Comparison of ENCODE assay signal across 14 cellular contexts in genomic region chr4:55359397-55359916, GRCh38. TPM values are rescaled to one million over a fixed set of nuclear protein-coding genes. Genes with fewer than 3 reads are reported as not detected.
DNase-seq lines count a peak whose midpoint lies in the region; ATAC-seq, FAIRE-seq and TF ChIP-seq lines count a peak whose summit lies in the region.
"Had no signal": no experiment of that assay in that cellular context is flagged by ENCODE, and none has a peak within 500 bp of the region (broad histone marks: within the 10 kb centered on the region; RNA-seq: fewer than 3 reads in every experiment).

No MANE protein-coding gene starts in this region.

- H2AFZ ChIP-seq in HCT116 (ENCODE audit: low read depth, low read length, poor library complexity, severe bottlenecking) (no peak overlapping the region), keratinocyte (ENCODE audit: control insufficient read depth, low read length) (peak overlapping the region; percentile 60)
- H2AFZ ChIP-seq: hepatocyte had no signal

- H3K79me2 ChIP-seq in HCT116 (ENCODE audit: insufficient read depth, low read length) (no peaks in the 10 kb centered on the region), keratinocyte (ENCODE audit: control insufficient read depth, insufficient read depth, low read length) (no peaks in the 10 kb centered on the region)
- H3K79me2 ChIP-seq: hepatocyte had no signal

- H3K9ac ChIP-seq in HCT116 (ENCODE audit: low read length): peak overlapping the region; percentile 36
- H3K9ac ChIP-seq in keratinocyte (ENCODE audit: control insufficient read depth, extremely low read depth, insufficient read depth, low read length): peak overlapping the region; percentile 56

- TF ChIP-seq CTCF in HCT116 (IDR thresholded peaks at IDR 0.05 in 2 of 3, conservative IDR thresholded peaks at IDR 0.05 in 1 of 3; ENCODE audit: borderline replicate concordance in 1 of 3, insufficient read depth in 1 of 3, low read depth in 2 of 3, low read length in 2 of 3) (no peak), chondrocyte (IDR thresholded peaks at IDR 0.05) (no peak), keratinocyte (optimal IDR thresholded peaks at IDR 0.05 in 1 of 3, IDR thresholded peaks at IDR 0.05 in 1 of 3, conservative IDR thresholded peaks at IDR 0.05 in 1 of 3; ENCODE audit: extremely low read depth in 1 of 3, insufficient read depth in 2 of 3, low read length in 3 of 3) (no peak), nephron progenitor cell (IDR thresholded peaks at IDR 0.05) (no peak)

- ATAC-seq in HCT116: no peak
- ATAC-seq in HG03159 (IDR thresholded peaks at IDR 0.05; ENCODE audit: unreplicated experiment): no peak

- no peaks in the 10 kb centered on the region for H3K9me2 ChIP-seq in HCT116 (ENCODE audit: insufficient read depth)

- DNase-seq in HCT116 (ENCODE audit: low read depth, low spot score): no peak
- DNase-seq in chondrocyte (ENCODE audit: low spot score): no peak
- no peak for DNase-seq in keratinocyte (ENCODE audit: low read depth, low spot score)
- DNase-seq in HuH-7 (ENCODE audit: low spot score): no peak
- no peak for DNase-seq in nephron progenitor cell
- no peak for DNase-seq in NOMO-1 treated with DMSO at 0.1 percent for 48 hours (lab: John Stamatoyannopoulos, UW; ENCODE audit: unreplicated experiment)
- DNase-seq: activated CD4-positive, CD25-positive, alpha-beta regulatory T cell; COR-L47; retina had no signal

- H3K27me3 ChIP-seq in HCT116 (ENCODE audit: insufficient read depth, low read length): no peaks in the 10 kb centered on the region
- H3K27me3 ChIP-seq in keratinocyte (ENCODE audit: control insufficient read depth, extremely low read depth, insufficient read depth, low read length): no peaks in the 10 kb centered on the region
- H3K27me3 ChIP-seq: hepatocyte had no signal

- H3K4me1 Mint-ChIP-seq in chondrocyte (ENCODE audit: low read depth) (peaks cover 32% of the 10 kb centered on the region), nephron progenitor cell (peaks cover 37% of the 10 kb centered on the region)
- H3K4me1 Mint-ChIP-seq: central memory CD8-positive, alpha-beta T cell had no signal

- no peaks in the 10 kb centered on the region for H3K36me3 ChIP-seq in HCT116 (ENCODE audit: control insufficient read depth in 1 of 2, insufficient read depth in 2 of 2, low read length in 2 of 2)
- peaks cover 0 to 2% of the 10 kb centered on the region in 2 experiments for H3K36me3 ChIP-seq in keratinocyte (ENCODE audit: control insufficient read depth in 2 of 2, extremely low read depth in 1 of 2, insufficient read depth in 2 of 2, low read length in 2 of 2)

- no peak overlapping the region for H3K4me3 Mint-ChIP-seq in chondrocyte (ENCODE audit: unreplicated experiment)
- no peak overlapping the region for H3K4me3 Mint-ChIP-seq in nephron progenitor cell
- H3K4me3 Mint-ChIP-seq: activated T-helper 1 cell treated with anti-CD3 and anti-CD28 coated beads, Interleukin-12 subunit alpha, Interleukin-12 subunit beta, Interleukin-2, Interleukin-4 antibody, amounts not matched to agents 30 ng/mL and 10 ng/mL and 1 ng/mL, durations not matched to agents 14 hours and 24 hours and 36 hours; central memory CD8-positive, alpha-beta T cell had no signal

- intact Hi-C loops in HCT116 (cut with micrococcal nuclease): no loop called here

- H3K27ac ChIP-seq in HCT116 (ENCODE audit: low read depth, low read length) (peak overlapping the region; percentile 53), keratinocyte (ENCODE audit: control insufficient read depth, insufficient read depth, low read length) (peak overlapping the region; percentile 62), temporal lobe (ENCODE audit: low read depth, low read length) (peak overlapping the region; percentile 47)
- H3K27ac ChIP-seq: hepatocyte had no signal

- no peaks in the 10 kb centered on the region for H3K9me3 Mint-ChIP-seq in chondrocyte (ENCODE audit: low read depth)
- H3K9me3 Mint-ChIP-seq in nephron progenitor cell: peaks cover 7% of the 10 kb centered on the region
- H3K9me3 Mint-ChIP-seq: activated T-helper 1 cell treated with anti-CD3 and anti-CD28 coated beads, Interleukin-12 subunit alpha, Interleukin-12 subunit beta, Interleukin-2, Interleukin-4 antibody, amounts not matched to agents 30 ng/mL and 10 ng/mL and 1 ng/mL, durations not matched to agents 14 hours and 24 hours and 36 hours; central memory CD8-positive, alpha-beta T cell had no signal

- FAIRE-seq in keratinocyte (lab: Jason Lieb, UNC): peak; percentile 23

- CTCF ChIA-PET in HCT116 (lab: Charles Lee): interaction anchor here (1.1 kb wide), 1 partner anchor 35 kb away, joined by 3 read pairs; no protein-coding TSS in a partner anchor

- H3K4me1 ChIP-seq in HCT116 (ENCODE audit: control insufficient read depth in 1 of 2, insufficient read depth in 2 of 2, low read length in 2 of 2): peaks cover 43 to 75% of the 10 kb centered on the region in 2 experiments
- peaks cover 35% of the 10 kb centered on the region for H3K4me1 ChIP-seq in keratinocyte (ENCODE audit: control insufficient read depth, extremely low read depth, insufficient read depth, low read length)

- H3K27ac Mint-ChIP-seq in chondrocyte (ENCODE audit: unreplicated experiment): peak overlapping the region; percentile 55
- H3K27ac Mint-ChIP-seq in nephron progenitor cell: no peak overlapping the region
- H3K27ac Mint-ChIP-seq: activated T-helper 1 cell treated with anti-CD3 and anti-CD28 coated beads, Interleukin-12 subunit alpha, Interleukin-12 subunit beta, Interleukin-2, Interleukin-4 antibody, amounts not matched to agents 30 ng/mL and 10 ng/mL and 1 ng/mL, durations not matched to agents 14 hours and 24 hours and 36 hours had no signal

- H3K4me2 ChIP-seq in HCT116 (ENCODE audit: low read length) (peak overlapping the region; percentile 70), keratinocyte (ENCODE audit: control insufficient read depth, extremely low read depth, insufficient read depth, low read depth, low read length) (peak overlapping the region; percentile 66)
- H3K4me2 ChIP-seq: hepatocyte had no signal

- H4K20me1 ChIP-seq in HCT116 (ENCODE audit: insufficient read depth) (no peaks in the 10 kb centered on the region), keratinocyte (ENCODE audit: control insufficient read depth, extremely low read depth, insufficient read depth, low read length) (no peaks in the 10 kb centered on the region)

- no peak for TF ChIP-seq RAD21 in HCT116 (IDR thresholded peaks at IDR 0.05; ENCODE audit: low read depth)

- POLR2A ChIA-PET in HCT116 (lab: Charles Lee): interaction anchor here (1.6 kb wide), 1 partner anchor 36 kb away, joined by 3 read pairs; the partner anchor contains the start of gene TMEM165

- H3K4me3 ChIP-seq in HCT116 (replicated peaks in 1 of 2; ENCODE audit: low read depth in 1 of 2, low read length in 2 of 2) (peak overlapping the region in 1 of 2 experiments; percentile 21; a peak in 2 of 4 replicates), keratinocyte (ENCODE audit: control insufficient read depth in 2 of 3, extremely low read depth in 1 of 3, insufficient read depth in 2 of 3, low read depth in 1 of 3, low read length in 3 of 3) (peak overlapping the region in 1 of 3 experiments; percentile 18)
- H3K4me3 ChIP-seq: hepatocyte had no signal

- no TSS peak for BruUV-seq in HCT116 (replicated peaks; lab: Mats Ljungman, UMichigan)

- peaks cover 7% of the 10 kb centered on the region for H3K36me3 Mint-ChIP-seq in chondrocyte (ENCODE audit: low read depth)
- peaks cover 38% of the 10 kb centered on the region for H3K36me3 Mint-ChIP-seq in nephron progenitor cell (ENCODE audit: low read depth)

- H3K27me3 Mint-ChIP-seq in chondrocyte (ENCODE audit: low read depth): no peaks in the 10 kb centered on the region
- peaks cover 7% of the 10 kb centered on the region for H3K27me3 Mint-ChIP-seq in nephron progenitor cell (ENCODE audit: low read depth, poor library complexity)
- H3K27me3 Mint-ChIP-seq: central memory CD8-positive, alpha-beta T cell had no signal

- dilution Hi-C loops in keratinocyte (cut with MboI; ENCODE audit: extremely low pct_ligation_motif_present, low sequenced_read_pairs): no loop called here

- H3K9me3 ChIP-seq in HCT116 (ENCODE audit: control insufficient read depth in 1 of 2, insufficient read depth in 1 of 2, low read depth in 1 of 2, low read length in 2 of 2) (no peaks in the 10 kb centered on the region), keratinocyte (ENCODE audit: control insufficient read depth, low read depth, low read length) (no peaks in the 10 kb centered on the region)

- no peak for TF ChIP-seq POLR2A in HCT116 (IDR thresholded peaks at IDR 0.05; ENCODE audit: borderline replicate concordance, extremely low read depth, insufficient read depth, insufficient read length)

- no peaks in the 10 kb centered on the region for H3K9me1 ChIP-seq in keratinocyte (ENCODE audit: control insufficient read depth, extremely low read depth, insufficient read depth, low read length)

- RAD21 ChIA-PET in HCT116 (lab: Charles Lee; ENCODE audit: low non-redundant PET in 1 of 2, low total read pairs in 2 of 2, uncharacterized antibody in 2 of 2, unreplicated experiment in 2 of 2): no interaction called here

RNA-seq across cellular contexts. Expression of gene SRD5A3, which starts 13.4 kb away (rescaled TPM):
- total RNA-seq in HCT116 (2021; ENCODE audit: unreplicated experiment) (19.9 TPM), chondrocyte (23.9 to 31.4 TPM (median 29.0 TPM) in 3 replicates), temporal lobe (6.1 TPM)
- polyA plus RNA-seq in HCT116 (2012): 9.1 and 11.2 TPM in 2 replicates
- 7.3 to 15.9 TPM (median 15.6 TPM) in 3 replicates for polyA plus RNA-seq in keratinocyte
- 3.5 TPM for polyA plus RNA-seq in keratinocyte (2011; ENCODE audit: low read depth)
- polyA plus RNA-seq in keratinocyte (2011; cell fraction: cytosol; rRNA removed): 9.0 and 17.5 TPM in 2 replicates
- 6.5 and 9.2 TPM in 2 replicates for polyA plus RNA-seq in keratinocyte (2011; cell fraction: nucleus; rRNA removed)
- polyA plus RNA-seq in keratinocyte (2012; ENCODE audit: low replicate concordance): 8.4 and 13.9 TPM in 2 replicates
- polyA minus RNA-seq in keratinocyte: 7.5 to 15.1 TPM (median 14.3 TPM) in 3 replicates
- polyA minus RNA-seq in keratinocyte (2011; cell fraction: cytosol; rRNA and poly(A)+ RNA removed): 12.1 TPM
- 2.0 and 4.7 TPM in 2 replicates for polyA minus RNA-seq in keratinocyte (2011; cell fraction: nucleus; rRNA and poly(A)+ RNA removed)

RNA-seq across cellular contexts. Expression of gene TMEM165, which starts 36.3 kb away (rescaled TPM):
- total RNA-seq in HCT116 (2021; ENCODE audit: unreplicated experiment) (60.7 TPM), chondrocyte (110 to 129 TPM (median 111 TPM) in 3 replicates), temporal lobe (59.7 TPM)
- polyA plus RNA-seq in HCT116 (2012): 19.7 and 24.4 TPM in 2 replicates
- polyA plus RNA-seq in keratinocyte: 71.8 to 144 TPM (median 132 TPM) in 3 replicates
- polyA plus RNA-seq in keratinocyte (2011; ENCODE audit: low read depth): 80.5 TPM
- polyA plus RNA-seq in keratinocyte (2011; cell fraction: cytosol; rRNA removed): 45.7 and 71.7 TPM in 2 replicates
- polyA plus RNA-seq in keratinocyte (2011; cell fraction: nucleus; rRNA removed): 133 and 164 TPM in 2 replicates
- 50.8 and 60.0 TPM in 2 replicates for polyA plus RNA-seq in keratinocyte (2012; ENCODE audit: low replicate concordance)
- 76.7 to 140 TPM (median 112 TPM) in 3 replicates for polyA minus RNA-seq in keratinocyte
- 61.6 TPM for polyA minus RNA-seq in keratinocyte (2011; cell fraction: cytosol; rRNA and poly(A)+ RNA removed)
- polyA minus RNA-seq in keratinocyte (2011; cell fraction: nucleus; rRNA and poly(A)+ RNA removed): 77.6 and 125 TPM in 2 replicates
